Comparison of ENCODE assay signal across 11 cellular contexts in genomic region chr1:24504560-24504959, GRCh38. TPM values are rescaled to one million over a fixed set of nuclear protein-coding genes. Genes with fewer than 3 reads are reported as not detected.
DNase-seq lines count a peak whose midpoint lies in the region; ATAC-seq and TF ChIP-seq lines count a peak whose summit lies in the region.
"Had no signal": no experiment of that assay in that cellular context is flagged by ENCODE, and none has a peak within 500 bp of the region (broad histone marks: within the 10 kb centered on the region; RNA-seq: fewer than 3 reads in every experiment).

No MANE protein-coding gene starts in this region.

- H3K9me3 ChIP-seq in CD8-positive, alpha-beta T cell (ENCODE audit: low read length) = no peaks in the 10 kb centered on the region
- H3K9me3 ChIP-seq in BE2C = no peaks in the 10 kb centered on the region
- H3K9me3 ChIP-seq in hepatocyte (ENCODE audit: low read depth) = no peaks in the 10 kb centered on the region

- H3K9me2 ChIP-seq in hepatocyte (replicated peaks; ENCODE audit: insufficient read depth) = no peaks in the 10 kb centered on the region

- H3K27me3 ChIP-seq in CD8-positive, alpha-beta T cell (ENCODE audit: insufficient read depth, low read length) = no peaks in the 10 kb centered on the region
- H3K27me3 ChIP-seq in BE2C (peaks cover 40% of the 10 kb centered on the region), hepatocyte (no peaks in the 10 kb centered on the region)

- H3K4me1 ChIP-seq in CD8-positive, alpha-beta T cell (ENCODE audit: insufficient read depth, low read length) = peaks cover 55% of the 10 kb centered on the region
- H3K4me1 ChIP-seq in BE2C (no peaks in the 10 kb centered on the region), hepatocyte (ENCODE audit: insufficient read depth) (no peaks in the 10 kb centered on the region)

- DNase-seq in CD8-positive, alpha-beta T cell = no peak
- no peak for DNase-seq in activated CD8-positive, alpha-beta T cell treated with anti-CD3 and anti-CD28 coated beads for 36 hours
- DNase-seq in mesothelial cell of epicardium (ENCODE audit: low spot score in 2 of 2, unreplicated experiment in 2 of 2) = no peak
- no peak for DNase-seq in NCI-H2227 (lab: John Stamatoyannopoulos, UW; ENCODE audit: unreplicated experiment)
- no peak for DNase-seq in BE2C
- no peak for DNase-seq in hepatocyte (ENCODE audit: low spot score)
- DNase-seq in foreskin melanocyte = no peak
- DNase-seq: caudate nucleus, mammary epithelial cell, retina had no signal

- 79% methylated on average over 4 of the region's 4 CpGs for WGBS in hepatocyte (ENCODE audit: low lambda C conversion rate, missing lambda C conversion rate)

- POLR2A ChIA-PET in CD8-positive, alpha-beta T cell (lab: Charles Lee) = interaction anchor here (0.7 to 8.5 kb wide), 11 partner anchors 12 to 423 kb away, joined by 3 to 148 read pairs (median 9); partner anchors contain the start of gene NIPAL3
- POLR2A ChIA-PET in activated CD8-positive, alpha-beta T cell treated with anti-CD3 and anti-CD28 coated beads for 36 hours (lab: Charles Lee) = interaction anchor here (0.6 to 6.6 kb wide), 12 partner anchors 12 to 134 kb away, joined by 3 to 47 read pairs (median 5); partner anchors contain the start of gene NIPAL3

- H3K27ac ChIP-seq in 22Rv1 (peak overlapping the region; percentile 67; the same call in 1 of the 2 replicates), hepatocyte (no peak overlapping the region)
- peak overlapping the region; percentile 81 for H3K27ac ChIP-seq in CD8-positive, alpha-beta T cell (ENCODE audit: low read depth, low read length)

- H3K79me2 ChIP-seq in hepatocyte = peaks cover 30% of the 10 kb centered on the region

- peaks cover 72% of the 10 kb centered on the region for H3K4me1 Mint-ChIP-seq in CD8-positive, alpha-beta T cell (ENCODE audit: low read depth)
- peaks cover 58% of the 10 kb centered on the region for H3K4me1 Mint-ChIP-seq in activated CD8-positive, alpha-beta T cell treated with anti-CD3 and anti-CD28 coated beads for 36 hours (ENCODE audit: low read depth)
- peaks cover 15% of the 10 kb centered on the region for H3K4me1 Mint-ChIP-seq in mesothelial cell of epicardium

- peak overlapping the region; percentile 99 for H3K4me3 Mint-ChIP-seq in CD8-positive, alpha-beta T cell
- H3K4me3 Mint-ChIP-seq in activated CD8-positive, alpha-beta T cell treated with anti-CD3 and anti-CD28 coated beads for 36 hours = peak overlapping the region; percentile 97
- peak overlapping the region; percentile 90 for H3K4me3 Mint-ChIP-seq in mesothelial cell of epicardium

- H3K27ac Mint-ChIP-seq in CD8-positive, alpha-beta T cell = peak overlapping the region; percentile 99
- H3K27ac Mint-ChIP-seq in activated CD8-positive, alpha-beta T cell treated with anti-CD3 and anti-CD28 coated beads for 36 hours = peak overlapping the region; percentile 98
- H3K27ac Mint-ChIP-seq in mesothelial cell of epicardium = no peak overlapping the region

- H3K36me3 Mint-ChIP-seq in CD8-positive, alpha-beta T cell = peaks cover 34% of the 10 kb centered on the region
- H3K36me3 Mint-ChIP-seq in activated CD8-positive, alpha-beta T cell treated with anti-CD3 and anti-CD28 coated beads for 36 hours (ENCODE audit: low read depth) = peaks cover 24% of the 10 kb centered on the region
- no peaks in the 10 kb centered on the region for H3K36me3 Mint-ChIP-seq in mesothelial cell of epicardium

- H3K36me3 ChIP-seq in CD8-positive, alpha-beta T cell (ENCODE audit: insufficient read depth, low read length) = no peaks in the 10 kb centered on the region
- H3K36me3 ChIP-seq in BE2C = no peaks in the 10 kb centered on the region
- no peaks in the 10 kb centered on the region for H3K36me3 ChIP-seq in hepatocyte (replicated peaks; ENCODE audit: insufficient read depth, low read depth)

- H3K27me3 Mint-ChIP-seq in CD8-positive, alpha-beta T cell (ENCODE audit: low read depth) = no peaks in the 10 kb centered on the region
- H3K27me3 Mint-ChIP-seq in activated CD8-positive, alpha-beta T cell treated with anti-CD3 and anti-CD28 coated beads for 36 hours = no peaks in the 10 kb centered on the region
- H3K27me3 Mint-ChIP-seq in mesothelial cell of epicardium (ENCODE audit: low read depth) = peaks cover 22% of the 10 kb centered on the region

- no peak overlapping the region for H3K4me2 ChIP-seq in hepatocyte

- no peak overlapping the region for H2AFZ ChIP-seq in hepatocyte

- no peak for ATAC-seq in CD8-positive, alpha-beta T cell
- ATAC-seq in activated CD8-positive, alpha-beta T cell treated with anti-CD3 and anti-CD28 coated beads for 36 hours = no peak

- intact Hi-C loops in CD8-positive, alpha-beta T cell (cut with DNase I, micrococcal nuclease) = loop anchor here (5.0 to 10.0 kb wide), 4 partner anchors 42 to 520 kb away; partner anchors contain the start of gene CLIC4 (in 1 of the 2)
- intact Hi-C loops in activated CD8-positive, alpha-beta T cell treated with anti-CD3 and anti-CD28 coated beads for 36 hours (cut with micrococcal nuclease) = loop anchor here (5.0 kb wide), 2 partner anchors 33 to 87 kb away; partner anchors contain the start of gene NIPAL3

- no peaks in the 10 kb centered on the region for H3K9me3 Mint-ChIP-seq in CD8-positive, alpha-beta T cell
- no peaks in the 10 kb centered on the region for H3K9me3 Mint-ChIP-seq in activated CD8-positive, alpha-beta T cell treated with anti-CD3 and anti-CD28 coated beads for 36 hours
- peaks cover 7% of the 10 kb centered on the region for H3K9me3 Mint-ChIP-seq in mesothelial cell of epicardium

- TF ChIP-seq CTCF in 22Rv1 (IDR thresholded peaks at IDR 0.05) (no peak), mesothelial cell of epicardium (IDR thresholded peaks at IDR 0.05; ENCODE audit: unreplicated experiment) (no peak), BE2C (IDR thresholded peaks at IDR 0.05; ENCODE audit: low read depth, low read length) (no peak), hepatocyte (IDR thresholded peaks at IDR 0.05; ENCODE audit: poor library complexity) (no peak)
- no peak for TF ChIP-seq CTCF in CD8-positive, alpha-beta T cell (IDR thresholded peaks at IDR 0.05)
- no peak for TF ChIP-seq CTCF in activated CD8-positive, alpha-beta T cell treated with anti-CD3 and anti-CD28 coated beads for 36 hours (IDR thresholded peaks at IDR 0.05)

- H4K20me1 ChIP-seq in hepatocyte (ENCODE audit: insufficient read depth, poor library complexity, severe bottlenecking) = no peaks in the 10 kb centered on the region

- peak overlapping the region; percentile 66 for H3K4me3 ChIP-seq in CD8-positive, alpha-beta T cell (ENCODE audit: low read depth, low read length)
- H3K4me3 ChIP-seq in BE2C (ENCODE audit: low read depth, low read length) (no peak overlapping the region), hepatocyte (no peak overlapping the region)

- CTCF ChIA-PET in CD8-positive, alpha-beta T cell (lab: Charles Lee) = interaction anchor here (0.7 to 8.7 kb wide), 10 partner anchors 10 to 131 kb away, joined by 3 to 72 read pairs (median 4); partner anchors contain the start of genes NIPAL3 and STPG1
- CTCF ChIA-PET in activated CD8-positive, alpha-beta T cell treated with anti-CD3 and anti-CD28 coated beads for 36 hours (lab: Charles Lee) = interaction anchor here (0.8 to 8.5 kb wide), 10 partner anchors 12 to 113 kb away, joined by 3 to 66 read pairs (median 18); partner anchors contain the start of genes NIPAL3 and STPG1

RNA-seq across cellular contexts. Expression of gene RCAN3, which starts 1.9 kb away (rescaled TPM):
- 100 to 1,000 TPM; 129 to 130 TPM for total RNA-seq in CD8-positive, alpha-beta T cell
- 10 to 100 TPM; 55.3 to 56.8 TPM for total RNA-seq in activated CD8-positive, alpha-beta T cell treated with anti-CD3 and anti-CD28 coated beads for 36 hours
- total RNA-seq in mesothelial cell of epicardium (9.5 to 14.7 TPM (median 11.8 TPM) in 3 replicates), hepatocyte (9.0 and 10.1 TPM in 2 replicates)
- not detected for polyA plus RNA-seq in BE2C (2012; ENCODE audit: insufficient read depth, insufficient read length, low read depth)
- 6.2 and 6.4 TPM in 2 replicates for polyA plus RNA-seq in hepatocyte

RNA-seq across cellular contexts. Expression of gene NCMAP, which starts 51.3 kb away (rescaled TPM):
- under 1 TPM; 0.08 to 0.11 TPM for total RNA-seq in CD8-positive, alpha-beta T cell
- under 1 TPM; 0.11 to 0.20 TPM for total RNA-seq in activated CD8-positive, alpha-beta T cell treated with anti-CD3 and anti-CD28 coated beads for 36 hours
- 0.31 to 0.51 TPM (median 0.38 TPM) in 3 replicates for total RNA-seq in mesothelial cell of epicardium
- not detected for polyA plus RNA-seq in BE2C (2012; ENCODE audit: insufficient read depth, insufficient read length, low read depth)
- total RNA-seq in hepatocyte = 6.3 and 8.1 TPM in 2 replicates
- polyA plus RNA-seq in hepatocyte = 2.7 and 3.5 TPM in 2 replicates
